In the genomic region with DNA sequence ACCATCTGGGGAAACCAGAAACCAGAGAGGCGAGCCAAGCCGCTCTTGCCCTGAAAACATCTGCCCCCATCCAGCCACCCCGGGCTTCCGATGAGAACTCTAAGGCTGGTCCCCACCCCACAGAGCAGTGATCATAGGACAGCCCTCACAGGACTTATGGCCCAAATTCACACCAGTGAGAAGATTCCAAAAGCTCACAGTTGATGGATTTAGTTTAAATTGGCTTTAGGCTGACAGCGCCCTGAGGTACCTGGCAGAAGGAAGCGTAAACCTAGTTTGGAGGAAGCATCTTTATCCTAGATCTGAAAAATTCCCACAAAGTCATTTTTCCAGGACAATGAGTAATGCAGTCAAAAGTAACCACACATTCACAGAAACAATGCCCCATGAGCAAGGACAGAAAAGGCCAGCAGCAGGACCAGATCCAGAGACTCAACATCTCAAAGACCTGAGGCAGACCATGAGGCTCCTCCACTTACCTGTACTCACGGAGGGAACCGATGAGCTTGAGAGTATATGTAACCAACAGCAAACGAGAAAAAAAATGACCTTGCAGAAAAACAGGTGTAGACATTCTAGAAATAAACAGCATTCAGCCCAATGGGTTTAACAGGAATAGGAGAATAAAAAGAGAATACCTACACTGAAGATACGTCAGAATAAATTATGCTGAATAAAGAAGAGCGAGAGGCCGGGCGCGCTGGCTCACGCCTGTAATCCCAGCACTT, we compare ENCODE assay signal across 7 cellular contexts. TPM values are rescaled to one million over a fixed set of nuclear protein-coding genes. Genes with fewer than 3 reads are reported as not detected.
DNase-seq lines count a peak whose midpoint lies in the region; ATAC-seq, FAIRE-seq and TF ChIP-seq lines count a peak whose summit lies in the region.
"Not testable (repeated sequence)": the region's sequence is repeated elsewhere in the genome, so short reads cannot be mapped to it uniquely, and the experiment has no call there.

No MANE protein-coding gene starts in this region.

- not testable (repeated sequence) for H3K56ac ChIP-seq in H1 (replicated peaks; ENCODE audit: insufficient read length, low read depth, low read length)

- H2BK15ac ChIP-seq in H1 (ENCODE audit: low read length), result not testable (repeated sequence)

- ATAC-seq in psoas muscle, result peak in 1 of 4 donors; percentile 21

- H2BK5ac ChIP-seq in H1 (ENCODE audit: low read depth, low read length), result not testable (repeated sequence)

- H3K4me3 Mint-ChIP-seq in osteocyte (ENCODE audit: unreplicated experiment), result not testable (repeated sequence)

- not testable (repeated sequence) for H3K36me3 ChIP-seq in bronchial epithelial cell (ENCODE audit: control insufficient read depth, insufficient read depth, low read length); H1 (ENCODE audit: control insufficient read depth in 2 of 4, insufficient read depth in 4 of 4, low read length in 3 of 4); keratinocyte (ENCODE audit: control insufficient read depth in 2 of 2, extremely low read depth in 1 of 2, insufficient read depth in 2 of 2, low read length in 2 of 2); psoas muscle (ENCODE audit: insufficient read depth in 1 of 2, low read depth in 1 of 2)

- H2BK12ac ChIP-seq in H1 (ENCODE audit: low read depth, low read length), result not testable (repeated sequence)

- POLR2A ChIA-PET in H1 (lab: Charles Lee; ENCODE audit: partially characterized antibody), result interaction anchor here (1.0 kb wide), 1 partner anchor 148 kb away, joined by 3 read pairs; no protein-coding TSS in a partner anchor

- H3K79me2 ChIP-seq in H1 (ENCODE audit: control insufficient read depth in 1 of 2, insufficient read depth in 2 of 2, low read length in 2 of 2); keratinocyte (ENCODE audit: control insufficient read depth, insufficient read depth, low read length): not testable (repeated sequence)

- H3K9ac ChIP-seq in H1 (replicated peaks in 1 of 4; ENCODE audit: extremely low read depth in 1 of 4, low read depth in 3 of 4, low read length in 3 of 4); keratinocyte (ENCODE audit: control insufficient read depth, extremely low read depth, insufficient read depth, low read length): not testable (repeated sequence)

- TF ChIP-seq POLR2A in H1 (IDR thresholded peaks at IDR 0.05; ENCODE audit: control extremely low read depth in 1 of 2, low read depth in 2 of 2, low read length in 2 of 2), result not testable (repeated sequence)

- H3K23me2 ChIP-seq in H1 (ENCODE audit: low read depth, low read length), result not testable (repeated sequence)

- not testable (repeated sequence) for TF ChIP-seq RAD21 in H1 (IDR thresholded peaks at IDR 0.05 in 1 of 2, conservative IDR thresholded peaks at IDR 0.05 in 1 of 2; ENCODE audit: low read depth in 2 of 2, low read length in 2 of 2)

- not testable (repeated sequence) for H2BK120ac ChIP-seq in H1 (replicated peaks; ENCODE audit: low read depth, low read length)

- not testable (repeated sequence) for H3K9me3 Mint-ChIP-seq in osteocyte (ENCODE audit: unreplicated experiment)

- H3K18ac ChIP-seq in H1 (ENCODE audit: extremely low read depth, low read length), result not testable (repeated sequence)

- WGBS in H1 (ENCODE audit: extremely low coverage in 1 of 2, insufficient coverage in 1 of 2, insufficient read length in 1 of 2, insufficient replicate concordance in 2 of 2, low coverage in 1 of 2, low lambda C conversion rate in 2 of 2, missing lambda C conversion rate in 1 of 2), 2 experiments, result 91% methylated on average over 8 of the region's 15 CpGs; no CpG with 5 or more reads in 1 of the 2 experiments
- 84 to 89% (median 86%) methylated on average over 13 to 14 of the region's 15 CpGs for WGBS in psoas muscle, 3 donors

- H4K20me1 ChIP-seq in H1 (replicated peaks in 1 of 2; ENCODE audit: control insufficient read depth in 1 of 2, insufficient read depth in 2 of 2, low read length in 2 of 2); keratinocyte (ENCODE audit: control insufficient read depth, extremely low read depth, insufficient read depth, low read length): not testable (repeated sequence)

- CTCF ChIA-PET in H1 (lab: Charles Lee; ENCODE audit: partially characterized antibody), result interaction anchor here (7.0 kb wide), 1 partner anchor 12 kb away, joined by 45 read pairs; no protein-coding TSS in a partner anchor

- not testable (repeated sequence) for TF ChIP-seq EP300 in H1 (IDR thresholded peaks at IDR 0.05; ENCODE audit: borderline replicate concordance in 1 of 2, low read depth in 2 of 2, low read length in 2 of 2)

- not testable (repeated sequence) for H3K23ac ChIP-seq in H1 (ENCODE audit: insufficient read length)

- H3K27ac Mint-ChIP-seq in osteocyte (ENCODE audit: unreplicated experiment), result peak overlapping the region; percentile 80

- H3K9me1 ChIP-seq in keratinocyte (ENCODE audit: control insufficient read depth, extremely low read depth, insufficient read depth, low read length), result not testable (repeated sequence)

- H3K27ac ChIP-seq in H1 (ENCODE audit: low read depth, low read length); keratinocyte (ENCODE audit: control insufficient read depth, insufficient read depth, low read length): not testable (repeated sequence)
- H3K27ac ChIP-seq in psoas muscle, result peak overlapping the region; percentile 83

- H3K4me2 ChIP-seq in H1 (ENCODE audit: insufficient read depth in 1 of 2, low read depth in 2 of 2, low read length in 2 of 2); keratinocyte (ENCODE audit: control insufficient read depth, extremely low read depth, insufficient read depth, low read depth, low read length): not testable (repeated sequence)

- H3K79me1 ChIP-seq in H1 (ENCODE audit: low read depth, low read length), result not testable (repeated sequence)

- not testable (repeated sequence) for H2AK5ac ChIP-seq in H1 (ENCODE audit: low read depth, low read length)

- not testable (repeated sequence) for H3K4ac ChIP-seq in H1 (replicated peaks; ENCODE audit: insufficient read length, low read depth, low read length)

- H4K5ac ChIP-seq in H1 (ENCODE audit: insufficient read length, low read depth, low read length), result not testable (repeated sequence)

- FAIRE-seq in bronchial epithelial cell (lab: Jason Lieb, UNC), result peak; percentile 72
- peak; percentile 7 for FAIRE-seq in H1 (lab: Jason Lieb, UNC)
- FAIRE-seq in keratinocyte (lab: Jason Lieb, UNC), result peak; percentile 74

- DNase-seq in DMS 273 (lab: John Stamatoyannopoulos, UW; ENCODE audit: unreplicated experiment) (peak; percentile 13), NCI-H82 (lab: John Stamatoyannopoulos, UW) (peak; percentile 61)
- not testable (repeated sequence) for DNase-seq in bronchial epithelial cell (ENCODE audit: low read depth); H1 (ENCODE audit: low read depth in 1 of 2, low spot score in 2 of 2); keratinocyte (ENCODE audit: low read depth, low spot score); osteocyte (ENCODE audit: extremely low spot score, unreplicated experiment); psoas muscle

- not testable (repeated sequence) for H3K27me3 Mint-ChIP-seq in osteocyte (ENCODE audit: unreplicated experiment)

- not testable (repeated sequence) for H3K14ac ChIP-seq in H1 (ENCODE audit: insufficient read length)

- dilution Hi-C loops in keratinocyte (cut with MboI; ENCODE audit: extremely low pct_ligation_motif_present, low sequenced_read_pairs), result not testable (repeated sequence)

- not testable (repeated sequence) for H4K8ac ChIP-seq in H1 (ENCODE audit: extremely low read depth, insufficient read depth, low read length)

- intact Hi-C loops in psoas muscle (cut with DNase I), result loop anchor here in 1 of 2 donors (5.0 kb wide), 1 partner anchor 1014 kb away; no protein-coding TSS in a partner anchor

- not testable (repeated sequence) for H4K91ac ChIP-seq in H1 (replicated peaks; ENCODE audit: insufficient read length, low read length)

- not testable (repeated sequence) for H3K27me3 ChIP-seq in bronchial epithelial cell (ENCODE audit: control insufficient read depth, insufficient read depth, low read length); H1 (replicated peaks in 1 of 4; ENCODE audit: control insufficient read depth in 3 of 4, extremely low read depth in 1 of 4, insufficient read depth in 3 of 4, low read length in 3 of 4); keratinocyte (ENCODE audit: control insufficient read depth, extremely low read depth, insufficient read depth, low read length); psoas muscle (ENCODE audit: insufficient read depth in 3 of 3, low read length in 2 of 3)

- not testable (repeated sequence) for H2AFZ ChIP-seq in H1 (ENCODE audit: low read length); keratinocyte (ENCODE audit: control insufficient read depth, low read length)

- H2BK20ac ChIP-seq in H1 (ENCODE audit: low read length), result not testable (repeated sequence)

- peaks cover 30% of the 10 kb centered on the region for H3K4me1 Mint-ChIP-seq in osteocyte (ENCODE audit: unreplicated experiment)

- not testable (repeated sequence) for H3K4me3 ChIP-seq in bronchial epithelial cell (ENCODE audit: low read depth, low read length); H1 (ENCODE audit: extremely low read depth in 1 of 4, insufficient read depth in 2 of 4, low read depth in 3 of 4, low read length in 4 of 4); keratinocyte (ENCODE audit: control insufficient read depth in 2 of 3, extremely low read depth in 1 of 3, insufficient read depth in 2 of 3, low read depth in 1 of 3, low read length in 3 of 3); psoas muscle

- H3K36me3 Mint-ChIP-seq in osteocyte (ENCODE audit: unreplicated experiment), result not testable (repeated sequence)

- not testable (repeated sequence) for H3K4me1 ChIP-seq in H1 (replicated peaks in 1 of 4; ENCODE audit: control insufficient read depth in 3 of 4, insufficient read depth in 4 of 4, low read length in 3 of 4)
- H3K4me1 ChIP-seq in keratinocyte (ENCODE audit: control insufficient read depth, extremely low read depth, insufficient read depth, low read length) (peaks cover 21% of the 10 kb centered on the region), psoas muscle (peaks cover 33% of the 10 kb centered on the region)

- TF ChIP-seq CTCF in bronchial epithelial cell (IDR thresholded peaks at IDR 0.05; ENCODE audit: insufficient read depth, low read length, severe bottlenecking); H1 (IDR thresholded peaks at IDR 0.05; ENCODE audit: control extremely low read depth in 1 of 3, insufficient read depth in 1 of 3, low read depth in 1 of 3, low read length in 3 of 3); keratinocyte (optimal IDR thresholded peaks at IDR 0.05 in 1 of 3, IDR thresholded peaks at IDR 0.05 in 1 of 3, conservative IDR thresholded peaks at IDR 0.05 in 1 of 3; ENCODE audit: extremely low read depth in 1 of 3, insufficient read depth in 2 of 3, low read length in 3 of 3); osteocyte (IDR thresholded peaks at IDR 0.05); psoas muscle (IDR thresholded peaks at IDR 0.05): not testable (repeated sequence)

- H3K9me3 ChIP-seq in H1 (ENCODE audit: insufficient read depth in 2 of 2, low read depth in 1 of 2, low read length in 1 of 2); keratinocyte (ENCODE audit: control insufficient read depth, low read depth, low read length); psoas muscle: not testable (repeated sequence)

RNA-seq across cellular contexts. Expression of gene YPEL1, which starts 19.0 kb away (rescaled TPM):
- total RNA-seq in bronchial epithelial cell (0.13 and 0.26 TPM in 2 replicates), osteocyte (14.7 and 15.1 TPM in 2 replicates), psoas muscle (10 to 100 TPM in 2 of 4 donors, 1 to 10 TPM in 2; 2.9 to 21.9 (median 10.3) TPM)
- total RNA-seq in H1 (2021; fragmentation: NEBNext Ultra II Directional; extraction: Animal tissue kit (Norgen Biotek cat#: 25700)), result 6.7 and 7.6 TPM in 2 replicates
- polyA plus RNA-seq in H1 (2011; rRNA removed) (5.9 and 6.0 TPM in 2 replicates), keratinocyte (0.03 to 0.05 TPM in 2 of 3 replicates, not detected in the other), psoas muscle (1 to 10 TPM in 2 of 3 donors, under 1 TPM in 1; 0.72 to 4.6 (median 3.8) TPM)
- 8.0 TPM for polyA plus RNA-seq in H1 (2011; cell fraction: cytosol; rRNA removed)
- polyA plus RNA-seq in H1 (2011; cell fraction: nucleus; rRNA removed), result 12.7 TPM
- polyA plus RNA-seq in H1 (2012, experiment 1 of 2), result 5.0 to 11.0 TPM (median 6.6 TPM) in 4 replicates
- 3.4 TPM for polyA plus RNA-seq in H1 (2012, experiment 2 of 2)
- 5.9 TPM for polyA plus RNA-seq in H1 (2013, experiment 1 of 2)
- polyA plus RNA-seq in H1 (2013, experiment 2 of 2), result 5.0 TPM
- 12.7 and 20.1 TPM in 2 replicates for polyA minus RNA-seq in H1 (2011; rRNA and poly(A)+ RNA removed)
- polyA minus RNA-seq in H1 (2011; cell fraction: cytosol; rRNA and poly(A)+ RNA removed), result 5.3 TPM
- 9.1 TPM for polyA minus RNA-seq in H1 (2011; cell fraction: nucleus; rRNA and poly(A)+ RNA removed)
- polyA plus RNA-seq in keratinocyte (2011; ENCODE audit: low read depth), result not detected
- 0.17 TPM in 1 of 2 replicates, not detected in the other for polyA plus RNA-seq in keratinocyte (2011; cell fraction: cytosol; rRNA removed)
- polyA plus RNA-seq in keratinocyte (2011; cell fraction: nucleus; rRNA removed), result 0.03 TPM in 1 of 2 replicates, not detected in the other
- polyA plus RNA-seq in keratinocyte (2012; ENCODE audit: low replicate concordance), result 0.17 TPM in 1 of 2 replicates, not detected in the other
- polyA minus RNA-seq in keratinocyte, result not detected in 3 replicates
- not detected for polyA minus RNA-seq in keratinocyte (2011; cell fraction: cytosol; rRNA and poly(A)+ RNA removed)
- not detected in 2 replicates for polyA minus RNA-seq in keratinocyte (2011; cell fraction: nucleus; rRNA and poly(A)+ RNA removed)

RNA-seq across cellular contexts. Expression of gene PPIL2, which starts 50.7 kb away (rescaled TPM):
- total RNA-seq in bronchial epithelial cell, result 30.0 and 32.6 TPM in 2 replicates
- 34.4 and 37.7 TPM in 2 replicates for total RNA-seq in H1 (2021; fragmentation: NEBNext Ultra II Directional; extraction: Animal tissue kit (Norgen Biotek cat#: 25700))
- 34.6 and 46.4 TPM in 2 replicates for polyA plus RNA-seq in H1 (2011; rRNA removed)
- 38.7 TPM for polyA plus RNA-seq in H1 (2011; cell fraction: cytosol; rRNA removed)
- 145 TPM for polyA plus RNA-seq in H1 (2011; cell fraction: nucleus; rRNA removed)
- polyA plus RNA-seq in H1 (2012, experiment 1 of 2), result 34.0 to 37.8 TPM (median 35.7 TPM) in 4 replicates
- polyA plus RNA-seq in H1 (2012, experiment 2 of 2), result 30.2 TPM
- 29.8 TPM for polyA plus RNA-seq in H1 (2013, experiment 1 of 2)
- polyA plus RNA-seq in H1 (2013, experiment 2 of 2), result 22.9 TPM
- 31.1 and 39.8 TPM in 2 replicates for polyA minus RNA-seq in H1 (2011; rRNA and poly(A)+ RNA removed)
- polyA minus RNA-seq in H1 (2011; cell fraction: cytosol; rRNA and poly(A)+ RNA removed), result 18.9 TPM
- 43.9 TPM for polyA minus RNA-seq in H1 (2011; cell fraction: nucleus; rRNA and poly(A)+ RNA removed)
- polyA plus RNA-seq in keratinocyte, result 24.6 to 31.4 TPM (median 30.2 TPM) in 3 replicates
- polyA plus RNA-seq in keratinocyte (2011; ENCODE audit: low read depth), result 17.0 TPM
- polyA plus RNA-seq in keratinocyte (2011; cell fraction: cytosol; rRNA removed), result 15.6 and 17.9 TPM in 2 replicates
- 89.2 and 97.9 TPM in 2 replicates for polyA plus RNA-seq in keratinocyte (2011; cell fraction: nucleus; rRNA removed)
- 13.2 and 24.8 TPM in 2 replicates for polyA plus RNA-seq in keratinocyte (2012; ENCODE audit: low replicate concordance)
- polyA minus RNA-seq in keratinocyte, result 22.6 to 43.1 TPM (median 32.5 TPM) in 3 replicates
- polyA minus RNA-seq in keratinocyte (2011; cell fraction: cytosol; rRNA and poly(A)+ RNA removed), result 7.7 TPM
- 30.6 and 34.7 TPM in 2 replicates for polyA minus RNA-seq in keratinocyte (2011; cell fraction: nucleus; rRNA and poly(A)+ RNA removed)
- total RNA-seq in osteocyte, result 44.5 and 49.5 TPM in 2 replicates
- 10 to 100 TPM; 19.3 to 31.6 (median 21.6) TPM for total RNA-seq in psoas muscle
- 10 to 100 TPM; 15.6 to 24.7 (median 17.4) TPM for polyA plus RNA-seq in psoas muscle
